16 cellular contexts compared by ENCODE assay signal in genomic region chr6:42278131-42278853, GRCh38.
DNase-seq lines count a peak whose midpoint lies in the region; ATAC-seq and FAIRE-seq lines count a peak whose summit lies in the region.
"Had no signal": no experiment of that assay in that cellular context is flagged by ENCODE, and none has a peak within 500 bp of the region (broad histone marks: within the 10 kb centered on the region; RNA-seq: fewer than 3 reads in every experiment).

No MANE protein-coding gene starts in this region.

- H3K27ac Mint-ChIP-seq in activated CD8-positive, alpha-beta memory T cell treated with anti-CD3 and anti-CD28 coated beads, Interleukin-2, amount 10 ng/mL, durations not matched to agents 7 days and 5 days: peak overlapping the region; percentile 90
- peak overlapping the region; percentile 57 for H3K27ac Mint-ChIP-seq in activated naive CD8-positive, alpha-beta T cell treated with anti-CD3 and anti-CD28 coated beads, Interleukin-2, amount 50 U/mL, for 24 hours

- peak overlapping the region; percentile 70 for H3K27ac ChIP-seq in KOPT-K1 (ENCODE audit: low read depth, low read length, poor library complexity, severe bottlenecking)
- H3K27ac ChIP-seq in small intestine (ENCODE audit: low read depth in 1 of 2, low read length in 1 of 2): peak overlapping the region; percentile 18 to 95
- H3K27ac ChIP-seq: foreskin keratinocyte had no signal

- no peaks in the 10 kb centered on the region for H3K9me3 Mint-ChIP-seq in activated CD8-positive, alpha-beta memory T cell treated with anti-CD3 and anti-CD28 coated beads, Interleukin-2, amount 10 ng/mL, durations not matched to agents 7 days and 5 days (ENCODE audit: low read depth)
- H3K9me3 Mint-ChIP-seq in activated naive CD8-positive, alpha-beta T cell treated with anti-CD3 and anti-CD28 coated beads, Interleukin-2, amount 50 U/mL, for 24 hours: no peaks in the 10 kb centered on the region

- H3K4me3 ChIP-seq in small intestine (ENCODE audit: low read depth in 1 of 2, low read length in 2 of 2): no peak overlapping the region
- H3K4me3 ChIP-seq: testis had no signal

- no peak for FAIRE-seq in small intestine (lab: Jason Lieb, UNC)
- FAIRE-seq: astrocyte had no signal

- peaks cover 62% of the 10 kb centered on the region for H3K4me1 Mint-ChIP-seq in activated CD8-positive, alpha-beta memory T cell treated with anti-CD3 and anti-CD28 coated beads, Interleukin-2, amount 10 ng/mL, durations not matched to agents 7 days and 5 days
- H3K4me1 Mint-ChIP-seq in activated naive CD8-positive, alpha-beta T cell treated with anti-CD3 and anti-CD28 coated beads, Interleukin-2, amount 50 U/mL, for 24 hours: peaks cover 46% of the 10 kb centered on the region

- no peaks in the 10 kb centered on the region for H3K27me3 Mint-ChIP-seq in activated CD8-positive, alpha-beta memory T cell treated with anti-CD3 and anti-CD28 coated beads, Interleukin-2, amount 10 ng/mL, durations not matched to agents 7 days and 5 days
- H3K27me3 Mint-ChIP-seq in activated naive CD8-positive, alpha-beta T cell treated with anti-CD3 and anti-CD28 coated beads, Interleukin-2, amount 50 U/mL, for 24 hours: no peaks in the 10 kb centered on the region

- H3K27me3 ChIP-seq in small intestine (ENCODE audit: control insufficient read depth in 2 of 2, insufficient read depth in 2 of 2, low read length in 2 of 2): no peaks in the 10 kb centered on the region
- H3K27me3 ChIP-seq: foreskin keratinocyte, testis had no signal

- H3K4me3 Mint-ChIP-seq in activated CD8-positive, alpha-beta memory T cell treated with anti-CD3 and anti-CD28 coated beads, Interleukin-2, amount 10 ng/mL, durations not matched to agents 7 days and 5 days: no peak overlapping the region
- peak overlapping the region; percentile 16 for H3K4me3 Mint-ChIP-seq in activated naive CD8-positive, alpha-beta T cell treated with anti-CD3 and anti-CD28 coated beads, Interleukin-2, amount 50 U/mL, for 24 hours

- peak; percentile 76 for ATAC-seq in activated CD8-positive, alpha-beta memory T cell treated with anti-CD3 and anti-CD28 coated beads, Interleukin-2, amount 10 ng/mL, durations not matched to agents 7 days and 5 days
- peak; percentile 94 for ATAC-seq in activated naive CD8-positive, alpha-beta T cell treated with anti-CD3 and anti-CD28 coated beads, Interleukin-2, amount 50 U/mL, for 24 hours
- no peak for ATAC-seq in HG02938 (IDR thresholded peaks at IDR 0.05; ENCODE audit: unreplicated experiment)

- DNase-seq in activated CD8-positive, alpha-beta memory T cell treated with anti-CD3 and anti-CD28 coated beads, Interleukin-2, amount 10 ng/mL, durations not matched to agents 7 days and 5 days: peak; percentile 73
- no peak for DNase-seq in activated CD8-positive, alpha-beta memory T cell treated with anti-CD3 and anti-CD28 coated beads, Interleukin-2, amount 50 U/mL, for 48 hours
- no peak for DNase-seq in activated naive CD8-positive, alpha-beta T cell treated with anti-CD3 and anti-CD28 coated beads, Interleukin-2, amount 50 U/mL, for 24 hours
- DNase-seq in small intestine (peak; percentile 52), NCI-H2227 (lab: John Stamatoyannopoulos, UW; ENCODE audit: unreplicated experiment) (no peak), NCI-H524 (lab: John Stamatoyannopoulos, UW) (no peak)
- DNase-seq: DMS79 treated with DMSO at 0.1 percent for 48 hours, mesendoderm, NCI-H1417 treated with DMSO at 0.1 percent for 48 hours, OCI-M1, SW 1271 had no signal

- H3K36me3 ChIP-seq in KOPT-K1 (ENCODE audit: insufficient read depth, low read length): no peaks in the 10 kb centered on the region
- no peaks in the 10 kb centered on the region for H3K36me3 ChIP-seq in small intestine (ENCODE audit: control insufficient read depth in 2 of 2, insufficient read depth in 2 of 2, low read length in 2 of 2)

- H3K36me3 Mint-ChIP-seq in activated CD8-positive, alpha-beta memory T cell treated with anti-CD3 and anti-CD28 coated beads, Interleukin-2, amount 10 ng/mL, durations not matched to agents 7 days and 5 days: peaks cover 35% of the 10 kb centered on the region
- no peaks in the 10 kb centered on the region for H3K36me3 Mint-ChIP-seq in activated naive CD8-positive, alpha-beta T cell treated with anti-CD3 and anti-CD28 coated beads, Interleukin-2, amount 50 U/mL, for 24 hours (ENCODE audit: low read depth)

- 38 to 65% (median 45%) methylated on average over 7 of the region's 7 CpGs for WGBS in small intestine, 3 donors

- H3K4me1 ChIP-seq in small intestine (ENCODE audit: control insufficient read depth in 2 of 2, insufficient read depth in 1 of 2, low read depth in 1 of 2, low read length in 1 of 2): peaks cover 5 to 34% of the 10 kb centered on the region in 2 donors

- CTCF ChIA-PET in activated CD8-positive, alpha-beta memory T cell treated with anti-CD3 and anti-CD28 coated beads, Interleukin-2, amount 10 ng/mL, durations not matched to agents 7 days and 5 days (lab: Charles Lee): interaction anchor here (1.0 to 3.6 kb wide), 7 partner anchors 8 to 269 kb away, joined by 3 to 12 read pairs (median 6); no protein-coding TSS in a partner anchor

- H3K9me3 ChIP-seq in KOPT-K1 (ENCODE audit: insufficient read depth, low read length, poor library complexity, severe bottlenecking) (no peaks in the 10 kb centered on the region), small intestine (ENCODE audit: control insufficient read depth, low read depth) (no peaks in the 10 kb centered on the region)
- H3K9me3 ChIP-seq: testis had no signal

Comparison
In these comparisons a context has a peak if more than half of its experiments do, and no peak if none do; other contexts are left out.
1. DNase-seq: peak in activated CD8-positive, alpha-beta memory T cell treated with anti-CD3 and anti-CD28 coated beads, Interleukin-2, amount 10 ng/mL, durations not matched to agents 7 days and 5 days (single experiment) and small intestine (single experiment); none in activated CD8-positive, alpha-beta memory T cell treated with anti-CD3 and anti-CD28 coated beads, Interleukin-2, amount 50 U/mL, for 48 hours (single experiment), activated naive CD8-positive, alpha-beta T cell treated with anti-CD3 and anti-CD28 coated beads, Interleukin-2, amount 50 U/mL, for 24 hours (single experiment), NCI-H2227 (single experiment) and NCI-H524 (0 of 2).